ENCODE assay signal across 8 cellular contexts in genomic region chr5:133111299-133111698, GRCh38. TPM values are rescaled to one million over a fixed set of nuclear protein-coding genes. Genes with fewer than 3 reads are reported as not detected.
DNase-seq lines count a peak whose midpoint lies in the region; ATAC-seq and TF ChIP-seq lines count a peak whose summit lies in the region.

No MANE protein-coding gene starts in this region.

- in situ Hi-C loops in T47D (cut with HindIII; ENCODE audit: low pct_unique_long_range_greater_than_20kb, low sequenced_read_pairs) = no loop called here

- no peaks in the 10 kb centered on the region for H3K27me3 ChIP-seq in H7 (ENCODE audit: control insufficient read depth, insufficient read depth, low read length)

- H3K4me3 ChIP-seq in H7 (ENCODE audit: insufficient read depth, low read depth, low read length) (no peak overlapping the region), WI38 (ENCODE audit: low read depth, low read length) (no peak overlapping the region)

- H3K36me3 ChIP-seq in H7 (replicated peaks; ENCODE audit: control insufficient read depth, insufficient read depth, low read length) = no peaks in the 10 kb centered on the region

- peak; percentile 69 for DNase-seq in COLO668 (lab: John Stamatoyannopoulos, UW; ENCODE audit: unreplicated experiment)
- DNase-seq in H7 = peak; percentile 85
- DNase-seq in NCI-H2227 (lab: John Stamatoyannopoulos, UW; ENCODE audit: unreplicated experiment) = peak; percentile 79
- peak; percentile 78 to 87 for DNase-seq in T47D (ENCODE audit: low read depth in 1 of 2, low spot score in 1 of 2)
- peak; percentile 79 for DNase-seq in iris pigment epithelial cell (ENCODE audit: low read depth)
- peak; percentile 89 for DNase-seq in stimulated activated CD4-positive, alpha-beta T cell treated with anti-CD3 and anti-CD28 coated beads, Interleukin-15, amount 100 ng/mL, for 24 hours

- ATAC-seq in HG03159 (IDR thresholded peaks at IDR 0.05; ENCODE audit: unreplicated experiment) = no peak

- TF ChIP-seq CTCF in WI38 (IDR thresholded peaks at IDR 0.05; ENCODE audit: low read depth, low read length) = peak; percentile 89

RNA-seq across cellular contexts. Expression of gene HSPA4, which starts 59.5 kb away (rescaled TPM):
- total RNA-seq in H7 (2014; rRNA removed; shearing (Covaris generic)) = 187 and 225 TPM in 2 replicates
